ENCODE assay signal across 10 cellular contexts in the genomic region with DNA sequence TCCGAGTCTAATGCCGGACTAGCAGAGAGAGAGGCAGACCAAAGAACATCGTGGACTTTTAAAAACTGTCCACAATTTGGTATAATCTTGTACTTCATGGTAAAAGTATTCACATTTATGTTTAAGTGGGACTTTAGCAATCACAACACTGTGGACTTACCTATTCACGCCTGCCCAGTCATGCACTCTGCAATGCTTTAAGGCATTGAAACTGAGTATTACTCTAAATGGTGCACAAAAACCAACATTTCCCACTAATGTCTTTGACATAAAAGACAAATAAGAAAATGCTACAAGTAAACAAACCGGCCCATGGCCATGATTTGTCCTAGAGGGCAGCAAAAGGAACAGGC.
DNase-seq lines count a peak whose midpoint lies in the region; ATAC-seq, FAIRE-seq and TF ChIP-seq lines count a peak whose summit lies in the region.
"Had no signal": no experiment of that assay in that cellular context is flagged by ENCODE, and none has a peak within 500 bp of the region (broad histone marks: within the 10 kb centered on the region; RNA-seq: fewer than 3 reads in every experiment).

No MANE protein-coding gene starts in this region.

- peak overlapping the region; percentile 79 for H3K4me2 ChIP-seq in A549

- H3K36me3 Mint-ChIP-seq in nephron (ENCODE audit: low read depth) (peaks cover 13% of the 10 kb centered on the region), progenitor cell of endocrine pancreas (ENCODE audit: insufficient read depth) (peaks cover 5% of the 10 kb centered on the region)

- DNase-seq in A549 (ENCODE audit: low read depth in 1 of 2, low spot score in 1 of 2) (no peak), LNCaP clone FGC (ENCODE audit: low read depth) (no peak), coronary artery (ENCODE audit: low spot score) (no peak), DMS53 treated with DMSO at 0.1 percent for 48 hours (lab: John Stamatoyannopoulos, UW; ENCODE audit: unreplicated experiment) (no peak), GM10266 (ENCODE audit: extremely low spot score) (no peak), progenitor cell of endocrine pancreas (ENCODE audit: low spot score, unreplicated experiment) (no peak)

- 26% methylated on average over 5 of the region's 5 CpGs for WGBS in A549 (ENCODE audit: missing lambda C conversion rate)

- POLR2A ChIA-PET in A549 (lab: Yijun Ruan, JAX), result interaction anchor here (2.8 kb wide), 1 partner anchor 92 kb away, joined by 17 read pairs; a partner anchor contains a TSS

- peak overlapping the region in 2 of 3 experiments; percentile 27 to 36 for H3K27ac Mint-ChIP-seq in nephron
- no peak overlapping the region for H3K27ac Mint-ChIP-seq in progenitor cell of endocrine pancreas

- no peaks in the 10 kb centered on the region for H3K9me3 ChIP-seq in A549
- H3K9me3 ChIP-seq: BLaER1 treated with 17β-estradiol and CSF1 and Interleukin-3, amounts not matched to agents 10 nM and 100 nM had no signal

- H3K27me3 Mint-ChIP-seq in nephron (ENCODE audit: low read depth) (peaks cover 5% of the 10 kb centered on the region), progenitor cell of endocrine pancreas (no peaks in the 10 kb centered on the region)

- H3K4me1 ChIP-seq in A549, result peaks cover 56% of the 10 kb centered on the region

- no peak for FAIRE-seq in A549 (lab: Jason Lieb, UNC)

- no peak for TF ChIP-seq EP300 in A549 (IDR thresholded peaks at IDR 0.05)

- CTCF ChIA-PET in A549 (lab: Yijun Ruan, JAX), result interaction anchor here (0.5 to 1.7 kb wide), 4 partner anchors 12 to 107 kb away, joined by 3 to 5 read pairs (median 4); a partner anchor contains a TSS

- H3K4me3 ChIP-seq in A549 (peak overlapping the region; percentile 29), LNCaP clone FGC (ENCODE audit: low read depth, low read length) (peak overlapping the region; percentile 26), coronary artery (peak overlapping the region; percentile 43)
- H3K4me3 ChIP-seq: BLaER1 treated with 17β-estradiol and CSF1 and Interleukin-3, amounts not matched to agents 10 nM and 100 nM had no signal

- TF ChIP-seq RAD21 in A549 (conservative IDR thresholded peaks at IDR 0.05 in 1 of 2, IDR thresholded peaks at IDR 0.05 in 1 of 2), result no peak

- H3K4me1 Mint-ChIP-seq in nephron (peaks cover 62% of the 10 kb centered on the region), progenitor cell of endocrine pancreas (ENCODE audit: low read depth) (peaks cover 41% of the 10 kb centered on the region)

- ATAC-seq in A549 (peak; percentile 47 to 61), HG03442 (IDR thresholded peaks at IDR 0.05; ENCODE audit: unreplicated experiment) (no peak)

- H3K27ac ChIP-seq in A549, result peak overlapping the region; percentile 67 to 80
- peak overlapping the region in 1 of 2 donors; percentile 54 for H3K27ac ChIP-seq in coronary artery
- H3K27ac ChIP-seq: BLaER1 treated with 17β-estradiol and CSF1 and Interleukin-3, amounts not matched to agents 10 nM and 100 nM; HL-60 had no signal

- H3K9me3 Mint-ChIP-seq in nephron, result no peaks in the 10 kb centered on the region
- H3K9me3 Mint-ChIP-seq in progenitor cell of endocrine pancreas (ENCODE audit: low read depth), result no peaks in the 10 kb centered on the region

- TF ChIP-seq POLR2A in A549 (IDR thresholded peaks at IDR 0.05; ENCODE audit: low read length), result no peak

- H3K4me3 Mint-ChIP-seq in nephron (no peak overlapping the region), progenitor cell of endocrine pancreas (ENCODE audit: low read depth) (no peak overlapping the region)

- TF ChIP-seq CTCF in A549 (IDR thresholded peaks at IDR 0.05), result no peak
- TF ChIP-seq CTCF in LNCaP clone FGC (IDR thresholded peaks at IDR 0.05; ENCODE audit: control insufficient read depth, extremely low read depth, insufficient read depth), result no peak
- no peak for TF ChIP-seq CTCF in coronary artery (IDR thresholded peaks at IDR 0.05)
- no peak for TF ChIP-seq CTCF in nephron (IDR thresholded peaks at IDR 0.05; ENCODE audit: unreplicated experiment in 3 of 3)
- no peak for TF ChIP-seq CTCF in GM10266 (IDR thresholded peaks at IDR 0.05; ENCODE audit: control insufficient read depth, insufficient read depth, low read depth, missing control alignments)
- no peak for TF ChIP-seq CTCF in progenitor cell of endocrine pancreas (IDR thresholded peaks at IDR 0.05; ENCODE audit: unreplicated experiment)

TF ChIP-seq in A549, 52 proteins besides CTCF, POLR2A, EP300 and RAD21:
- TF ChIP-seq HDAC2 (IDR thresholded peaks at IDR 0.05), result no peak
- TF ChIP-seq, protein P1, sequence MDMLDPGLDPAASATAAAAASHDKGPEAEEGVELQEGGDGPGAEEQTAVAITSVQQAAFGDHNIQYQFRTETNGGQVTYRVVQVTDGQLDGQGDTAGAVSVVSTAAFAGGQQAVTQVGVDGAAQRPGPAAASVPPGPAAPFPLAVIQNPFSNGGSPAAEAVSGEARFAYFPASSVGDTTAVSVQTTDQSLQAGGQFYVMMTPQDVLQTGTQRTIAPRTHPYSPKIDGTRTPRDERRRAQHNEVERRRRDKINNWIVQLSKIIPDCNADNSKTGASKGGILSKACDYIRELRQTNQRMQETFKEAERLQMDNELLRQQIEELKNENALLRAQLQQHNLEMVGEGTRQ (IDR thresholded peaks at IDR 0.05), result no peak
- no peak for TF ChIP-seq CBX2 (IDR thresholded peaks at IDR 0.05; ENCODE audit: borderline replicate concordance, low read depth)
- TF ChIP-seq, protein P2, sequence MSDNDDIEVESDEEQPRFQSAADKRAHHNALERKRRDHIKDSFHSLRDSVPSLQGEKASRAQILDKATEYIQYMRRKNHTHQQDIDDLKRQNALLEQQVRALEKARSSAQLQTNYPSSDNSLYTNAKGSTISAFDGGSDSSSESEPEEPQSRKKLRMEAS (IDR thresholded peaks at IDR 0.05), result 0 out of 2 replicates have a peak, but pooled peaks have one; percentile 32
- TF ChIP-seq TP53 (CRISPR knock-in tag; IDR thresholded peaks at IDR 0.05), result no peak
